Comparison of ENCODE assay signal across 15 cellular contexts in the genomic region with DNA sequence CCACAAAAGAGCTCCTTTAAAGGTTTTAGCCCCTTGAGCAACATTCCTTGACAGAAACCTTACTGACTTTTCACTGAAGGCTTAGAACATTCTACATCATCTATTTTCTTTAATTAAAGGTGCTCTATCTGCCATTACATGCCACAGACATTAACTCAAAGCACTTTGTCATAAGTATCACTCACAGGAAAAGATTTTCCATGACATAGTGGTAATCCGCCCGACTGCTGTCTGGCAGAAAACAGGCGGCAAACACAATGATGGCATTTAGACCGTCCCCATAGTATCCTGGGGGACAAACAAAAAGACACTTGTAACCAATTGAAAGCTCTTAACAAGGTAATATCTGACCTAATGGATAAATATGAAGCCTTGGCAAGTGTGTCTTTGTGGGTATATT.
"Had no signal": no experiment of that assay in that cellular context is flagged by ENCODE, and none has a peak within 500 bp of the region (broad histone marks: within the 10 kb centered on the region; RNA-seq: fewer than 3 reads in every experiment).

No MANE protein-coding gene starts in this region.

- H3K27ac ChIP-seq: adrenal gland, lower lobe of right lung, psoas muscle had no signal

- H3K4me3 ChIP-seq: adrenal gland, lower lobe of right lung, psoas muscle had no signal

- H3K36me3 ChIP-seq: adrenal gland, lower lobe of right lung had no signal

- H3K27me3 ChIP-seq: adrenal gland had no signal

- H3K9me3 ChIP-seq: adrenal gland, lower lobe of right lung, psoas muscle had no signal

- DNase-seq: activated CD4-positive, alpha-beta T cell treated with anti-CD3 and anti-CD28 coated beads, Interleukin-2, amount 50 U/mL, for 1 hour; activated naive CD4-positive, alpha-beta T cell treated with anti-CD3 and anti-CD28 coated beads, Interleukin-2, amount 10 ng/mL, durations not matched to agents 7 days and 5 days; activated T-cell treated with anti-CD3 and anti-CD28 coated beads for 4 hours; adrenal gland; dermis blood vessel endothelial cell; erythroblast; hippocampal formation; kidney glomerular epithelial cell; lower lobe of right lung; naive thymus-derived CD4-positive, alpha-beta T cell; psoas muscle; stimulated activated CD4-positive, alpha-beta T cell treated with anti-CD3 and anti-CD28 coated beads, Interleukin-12 subunit alpha, Interleukin-12 subunit beta, amount 100 ng/mL, for 4 hours; stimulated activated CD8-positive, alpha-beta memory T cell treated with anti-CD3 and anti-CD28 coated beads, Interleukin-4, amount 100 ng/mL, for 48 hours; T-helper 2 cell had no signal

- ATAC-seq: lower lobe of right lung; naive thymus-derived CD4-positive, alpha-beta T cell; psoas muscle; sciatic nerve had no signal

- H3K4me1 ChIP-seq: lower lobe of right lung, psoas muscle had no signal
